7 cellular contexts compared by ENCODE assay signal in the genomic region with DNA sequence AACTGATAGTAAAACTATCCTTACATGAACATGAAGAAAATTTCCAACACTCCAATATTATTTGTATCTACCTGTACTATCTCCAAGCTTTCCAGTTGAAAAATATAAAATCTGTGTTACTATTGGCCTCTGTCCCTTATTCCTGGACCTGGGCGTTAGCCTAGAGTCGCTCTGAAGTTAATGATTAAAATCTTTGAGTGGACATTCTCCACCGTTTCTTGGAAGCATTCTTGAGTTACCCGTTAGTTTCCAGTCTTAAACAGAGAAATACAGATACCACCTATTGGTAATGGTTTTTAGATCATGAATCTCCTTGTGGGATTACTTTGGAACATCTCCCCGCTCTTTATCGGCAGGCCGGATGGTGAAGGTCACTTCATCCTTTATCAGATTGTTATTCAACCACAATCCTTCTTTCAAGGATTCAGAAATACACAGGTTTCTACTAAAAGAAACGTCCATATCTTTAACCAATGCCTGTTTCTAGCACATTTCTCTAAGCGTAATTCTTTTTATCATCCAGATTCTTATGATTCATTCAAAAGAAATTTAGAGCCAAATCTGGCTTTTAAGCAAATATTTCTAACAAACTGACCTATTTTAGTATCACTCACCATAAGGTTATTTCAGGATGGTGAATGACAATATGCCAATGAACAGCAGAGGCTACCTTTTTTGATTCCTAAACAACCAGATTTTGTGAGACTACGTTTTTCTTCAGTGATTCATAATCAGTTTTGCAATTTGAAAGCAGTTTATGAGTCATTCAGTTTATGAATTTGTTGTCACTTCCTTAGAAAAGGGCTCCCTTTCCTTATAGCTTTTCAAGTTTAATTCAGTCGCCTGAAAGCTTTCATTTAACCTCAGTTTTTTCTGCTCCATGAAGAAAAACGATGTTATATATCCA.
DNase-seq lines count a peak whose midpoint lies in the region; ATAC-seq and TF ChIP-seq lines count a peak whose summit lies in the region.

No MANE protein-coding gene starts in this region.

- H3K9me3 Mint-ChIP-seq in WTC11: no peaks in the 10 kb centered on the region

- H3K4me3 ChIP-seq in RWPE2 (ENCODE audit: severe bottlenecking): no peak overlapping the region
- no peak overlapping the region for H3K4me3 ChIP-seq in skin epidermis

- CTCF ChIA-PET in WTC11 (lab: Charles Lee): no interaction called here

- peak; percentile 98 for DNase-seq in HCEC 1CT
- DNase-seq in RWPE2 (ENCODE audit: low spot score): no peak
- peak; percentile 76 for DNase-seq in fibroblast of the conjunctiva (ENCODE audit: low read depth)
- no peak for DNase-seq in WTC11 (ENCODE audit: low spot score)
- no peak for DNase-seq in anterior cingulate cortex (lab: John Stamatoyannopoulos, UW)

- ATAC-seq in RWPE2 (ENCODE audit: low read depth): peak; percentile 50
- ATAC-seq in WTC11: no peak
- ATAC-seq in GM18498 (IDR thresholded peaks at IDR 0.05; ENCODE audit: unreplicated experiment): no peak

- peaks cover 40% of the 10 kb centered on the region for H3K4me1 ChIP-seq in RWPE2 (ENCODE audit: insufficient read depth, poor library complexity, severe bottlenecking)

- no peaks in the 10 kb centered on the region for H3K27me3 ChIP-seq in RWPE2 (ENCODE audit: insufficient read depth, poor library complexity, severe bottlenecking)

- peaks cover 3% of the 10 kb centered on the region for H3K4me1 Mint-ChIP-seq in WTC11

- H3K27ac Mint-ChIP-seq in WTC11: no peak overlapping the region

- H3K9me3 ChIP-seq in RWPE2 (ENCODE audit: severe bottlenecking): no peaks in the 10 kb centered on the region

- peak overlapping the region; percentile 100 for H3K27ac ChIP-seq in RWPE2 (ENCODE audit: poor library complexity, severe bottlenecking)
- peak overlapping the region in 19 of 21 experiments; percentile 23 to 89 (median 76) for H3K27ac ChIP-seq in skin epidermis

- H3K27me3 Mint-ChIP-seq in WTC11 (ENCODE audit: low read depth): no peaks in the 10 kb centered on the region

- no peak for TF ChIP-seq CTCF in RWPE2 (IDR thresholded peaks at IDR 0.05; ENCODE audit: poor library complexity, severe bottlenecking)
- no peak for TF ChIP-seq CTCF in WTC11 (IDR thresholded peaks at IDR 0.05)

- no peaks in the 10 kb centered on the region for H3K36me3 ChIP-seq in RWPE2 (ENCODE audit: low read depth)

- H3K36me3 Mint-ChIP-seq in WTC11: no peaks in the 10 kb centered on the region

- no peak overlapping the region for H3K4me3 Mint-ChIP-seq in WTC11

- POLR2A ChIA-PET in WTC11 (lab: Charles Lee): no interaction called here

TF ChIP-seq in WTC11, 78 proteins besides CTCF, POLR2A, EP300 and RAD21:
- TF ChIP-seq CREM (CRISPR knock-in tag; IDR thresholded peaks at IDR 0.05) (no peak), ZNF121 (CRISPR knock-in tag; IDR thresholded peaks at IDR 0.05) (no peak), GTF2I (CRISPR knock-in tag; conservative IDR thresholded peaks at IDR 0.05) (no peak), ZNF416 (CRISPR knock-in tag; IDR thresholded peaks at IDR 0.05) (no peak), FOXJ3 (CRISPR knock-in tag; IDR thresholded peaks at IDR 0.05; ENCODE audit: borderline replicate concordance) (no peak), TP53 (CRISPR knock-in tag; IDR thresholded peaks at IDR 0.05) (no peak), TEAD1 (CRISPR knock-in tag; IDR thresholded peaks at IDR 0.05) (no peak), ZNF263 (CRISPR knock-in tag; IDR thresholded peaks at IDR 0.05; ENCODE audit: low read depth) (no peak), USF1 (CRISPR knock-in tag; IDR thresholded peaks at IDR 0.05) (no peak), AFF4 (CRISPR knock-in tag; IDR thresholded peaks at IDR 0.05; ENCODE audit: borderline replicate concordance) (no peak), NFATC4 (CRISPR knock-in tag; IDR thresholded peaks at IDR 0.05) (no peak)
- TF ChIP-seq, protein P1, sequence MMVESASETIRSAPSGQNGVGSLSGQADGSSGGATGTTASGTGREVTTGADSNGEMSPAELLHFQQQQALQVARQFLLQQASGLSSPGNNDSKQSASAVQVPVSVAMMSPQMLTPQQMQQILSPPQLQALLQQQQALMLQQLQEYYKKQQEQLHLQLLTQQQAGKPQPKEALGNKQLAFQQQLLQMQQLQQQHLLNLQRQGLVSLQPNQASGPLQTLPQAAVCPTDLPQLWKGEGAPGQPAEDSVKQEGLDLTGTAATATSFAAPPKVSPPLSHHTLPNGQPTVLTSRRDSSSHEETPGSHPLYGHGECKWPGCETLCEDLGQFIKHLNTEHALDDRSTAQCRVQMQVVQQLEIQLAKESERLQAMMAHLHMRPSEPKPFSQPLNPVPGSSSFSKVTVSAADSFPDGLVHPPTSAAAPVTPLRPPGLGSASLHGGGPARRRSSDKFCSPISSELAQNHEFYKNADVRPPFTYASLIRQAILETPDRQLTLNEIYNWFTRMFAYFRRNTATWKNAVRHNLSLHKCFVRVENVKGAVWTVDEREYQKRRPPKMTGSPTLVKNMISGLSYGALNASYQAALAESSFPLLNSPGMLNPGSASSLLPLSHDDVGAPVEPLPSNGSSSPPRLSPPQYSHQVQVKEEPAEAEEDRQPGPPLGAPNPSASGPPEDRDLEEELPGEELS (CRISPR knock-in tag; IDR thresholded peaks at IDR 0.05): no peak

Comparison
In these comparisons a context has a peak if more than half of its experiments do, and no peak if none do; other contexts are left out.
1. DNase-seq: peak in HCEC 1CT (single experiment) and fibroblast of the conjunctiva (single experiment); none in RWPE2 (single experiment), WTC11 (single experiment) and anterior cingulate cortex (0 of 58).